Comparison of ENCODE assay signal across 27 cellular contexts in genomic region chr17:79191270-79191934, GRCh38.
"Had no signal": no experiment of that assay in that cellular context is flagged by ENCODE, and none has a peak within 500 bp of the region (broad histone marks: within the 10 kb centered on the region; RNA-seq: fewer than 3 reads in every experiment).

No MANE protein-coding gene starts in this region.

- H3K27ac Mint-ChIP-seq: activated CD8-positive, alpha-beta T cell treated with anti-CD3 and anti-CD28 coated beads, Interleukin-2, amount 10 ng/mL, durations not matched to agents 7 days and 5 days; activated naive CD8-positive, alpha-beta T cell treated with anti-CD3 and anti-CD28 coated beads, Interleukin-2, amount 10 ng/mL, durations not matched to agents 7 days and 5 days had no signal

- ATAC-seq: activated CD8-positive, alpha-beta T cell treated with anti-CD3 and anti-CD28 coated beads, Interleukin-2, amount 10 ng/mL, durations not matched to agents 7 days and 5 days; Panc1; WTC11 had no signal

- H3K36me3 ChIP-seq: adrenal gland, MG63, SJCRH30 had no signal

- H3K9me3 Mint-ChIP-seq: activated naive CD8-positive, alpha-beta T cell treated with anti-CD3 and anti-CD28 coated beads, Interleukin-2, amount 10 ng/mL, durations not matched to agents 7 days and 5 days; WTC11 had no signal

- H3K4me3 Mint-ChIP-seq: activated CD8-positive, alpha-beta T cell treated with anti-CD3 and anti-CD28 coated beads, Interleukin-2, amount 10 ng/mL, durations not matched to agents 7 days and 5 days; activated naive CD8-positive, alpha-beta T cell treated with anti-CD3 and anti-CD28 coated beads, Interleukin-2, amount 10 ng/mL, durations not matched to agents 7 days and 5 days; WTC11 had no signal

- H3K4me1 Mint-ChIP-seq: activated naive CD8-positive, alpha-beta T cell treated with anti-CD3 and anti-CD28 coated beads, Interleukin-2, amount 10 ng/mL, durations not matched to agents 7 days and 5 days had no signal

- H3K4me3 ChIP-seq: adrenal gland, MG63, SJCRH30 had no signal

- H3K36me3 Mint-ChIP-seq: activated naive CD8-positive, alpha-beta T cell treated with anti-CD3 and anti-CD28 coated beads, Interleukin-2, amount 10 ng/mL, durations not matched to agents 7 days and 5 days; WTC11 had no signal

- DNase-seq: activated CD4-positive, alpha-beta T cell treated with anti-CD3 and anti-CD28 coated beads for 48 hours; activated CD4-positive, alpha-beta T cell treated with anti-CD3 and anti-CD28 coated beads, Interleukin-2, amount 50 U/mL, for 4 hours; activated CD4-positive, CD25-positive, alpha-beta regulatory T cell treated with anti-CD3 and anti-CD28 coated beads, Interleukin-2, amount 50 U/mL, for 72 hours; activated CD8-positive, alpha-beta memory T cell treated with anti-CD3 and anti-CD28 coated beads, Interleukin-2, amount 50 U/mL, for 48 hours; activated CD8-positive, alpha-beta T cell treated with anti-CD3 and anti-CD28 coated beads, Interleukin-2, amount 10 ng/mL, durations not matched to agents 7 days and 5 days; activated naive CD4-positive, alpha-beta T cell treated with anti-CD3 and anti-CD28 coated beads, Interleukin-2, amount 50 U/mL, for 16 hours; activated naive CD8-positive, alpha-beta T cell treated with anti-CD3 and anti-CD28 coated beads, Interleukin-2, amount 10 ng/mL, durations not matched to agents 7 days and 5 days; activated T-cell treated with anti-CD3 and anti-CD28 coated beads, Interleukin-2, amount 50 U/mL, for 1 hour; adrenal gland; cerebellar nuclear complex; MG63; MV-4-11; NCI-H1092 treated with DMSO at 0.1 percent for 48 hours; NCI-H1436; NCI-H1694 treated with DMSO at 0.1 percent for 48 hours; NCI-H2081; NCI-H2171; NCI-H524 treated with DMSO at 0.1 percent for 48 hours; NCI-H748 treated with DMSO at 0.1 percent for 48 hours; OCI-M1; Right ventricle myocardium superior; RPMI8226; SJCRH30; SK-N-SH had no signal

- H3K27ac ChIP-seq: adrenal gland, KMS-11, SJCRH30 had no signal

- H3K4me1 ChIP-seq: adrenal gland, SJCRH30 had no signal

- H3K9me3 ChIP-seq: adrenal gland, MG63, SJCRH30, SK-N-SH had no signal

- H3K9ac ChIP-seq: KMS-11, SK-N-SH had no signal
